ENCODE assay signal across 35 cellular contexts in genomic region chr14:95394297-95394891, GRCh38.
"Had no signal": no experiment of that assay in that cellular context is flagged by ENCODE, and none has a peak within 500 bp of the region (broad histone marks: within the 10 kb centered on the region; RNA-seq: fewer than 3 reads in every experiment).

No MANE protein-coding gene starts in this region.

- DNase-seq: activated B cell treated with CpG ODN at 0.5 μM for 24 hours; activated CD4-positive, alpha-beta memory T cell treated with anti-CD3 and anti-CD28 coated beads for 36 hours; activated CD4-positive, alpha-beta T cell treated with anti-CD3 and anti-CD28 coated beads for 4 hours; activated CD4-positive, alpha-beta T cell treated with anti-CD3 and anti-CD28 coated beads, Interleukin-2, amount 10 ng/mL, durations not matched to agents 24 days and 14 days; activated CD4-positive, alpha-beta T cell treated with anti-CD3 and anti-CD28 coated beads, Interleukin-2, amount 50 U/mL, for 1 hour; activated CD4-positive, alpha-beta T cell treated with anti-CD3 and anti-CD28 coated beads, Interleukin-2, amount 50 U/mL, for 4 hours; activated CD4-positive, CD25-positive, alpha-beta regulatory T cell treated with anti-CD3 and anti-CD28 coated beads, Interleukin-2, amount 50 U/mL, for 72 hours; activated CD8-positive, alpha-beta memory T cell treated with anti-CD3 and anti-CD28 coated beads, Interleukin-2, amount 50 U/mL, for 4 hours; activated CD8-positive, alpha-beta T cell treated with anti-CD3 and anti-CD28 coated beads for 36 hours; activated effector memory CD4-positive, alpha-beta T cell treated with Interleukin-2 at 50 U/mL for 16 hours; activated gamma-delta T cell; activated naive CD4-positive, alpha-beta T cell treated with anti-CD3 and anti-CD28 coated beads, Interleukin-2, amount 10 ng/mL, durations not matched to agents 7 days and 5 days; activated naive CD4-positive, alpha-beta T cell treated with Interleukin-2 at 50 U/mL for 16 hours; activated naive CD8-positive, alpha-beta T cell treated with anti-CD3 and anti-CD28 coated beads, Interleukin-2, amount 10 ng/mL, durations not matched to agents 7 days and 5 days; activated naive CD8-positive, alpha-beta T cell treated with anti-CD3 and anti-CD28 coated beads, Interleukin-2, amount 50 U/mL, for 24 hours; activated T-cell treated with anti-CD3 and anti-CD28 coated beads for 4 hours; activated T-cell treated with anti-CD3 and anti-CD28 coated beads, Interleukin-2, amount 50 U/mL, for 1 hour; activated T-cell treated with anti-CD3 and anti-CD28 coated beads, Interleukin-2, amount 50 U/mL, for 48 hours; amygdala; anterior cingulate cortex; caudate nucleus; cerebellar nuclear complex; T-helper 2 cell; T-helper 9 cell had no signal

- H3K4me1 ChIP-seq: ascending aorta had no signal

- ATAC-seq: activated CD8-positive, alpha-beta T cell treated with anti-CD3 and anti-CD28 coated beads for 36 hours; activated naive CD8-positive, alpha-beta T cell treated with anti-CD3 and anti-CD28 coated beads, Interleukin-2, amount 50 U/mL, for 24 hours had no signal

- H3K27me3 ChIP-seq: ascending aorta, cardiac muscle cell had no signal

- H3K4me3 Mint-ChIP-seq: activated B cell treated with CpG ODN at 0.5 μM for 24 hours; activated CD4-positive, alpha-beta memory T cell treated with anti-CD3 and anti-CD28 coated beads for 36 hours; activated CD4-positive, alpha-beta T cell treated with anti-CD3 and anti-CD28 coated beads, Interleukin-2, amount 10 ng/mL, durations not matched to agents 24 days and 14 days; activated CD8-positive, alpha-beta T cell treated with anti-CD3 and anti-CD28 coated beads for 36 hours; activated naive CD4-positive, alpha-beta T cell treated with anti-CD3 and anti-CD28 coated beads, Interleukin-2, amount 10 ng/mL, durations not matched to agents 7 days and 5 days; activated naive CD4-positive, alpha-beta T cell treated with anti-CD3 and anti-CD28 coated beads, Interleukin-2, amount 50 U/mL, for 24 hours; activated naive CD8-positive, alpha-beta T cell; activated naive CD8-positive, alpha-beta T cell treated with anti-CD3 and anti-CD28 coated beads, Interleukin-2, amount 10 ng/mL, durations not matched to agents 7 days and 5 days; activated naive CD8-positive, alpha-beta T cell treated with anti-CD3 and anti-CD28 coated beads, Interleukin-2, amount 50 U/mL, for 24 hours; central memory CD8-positive, alpha-beta T cell; T-helper 2 cell treated with Interferon-gamma antibody and Interleukin-4, amounts not matched to agents 5 μg/mL and 100 μg/mL, for 36 hours had no signal

- H3K4me3 ChIP-seq: ascending aorta, cardiac muscle cell had no signal

- H3K27ac ChIP-seq: ascending aorta, cardiac muscle cell, VCaP had no signal

- H3K27ac Mint-ChIP-seq: activated CD4-positive, alpha-beta memory T cell treated with anti-CD3 and anti-CD28 coated beads for 36 hours; activated CD4-positive, alpha-beta T cell treated with anti-CD3 and anti-CD28 coated beads, Interleukin-2, amount 10 ng/mL, durations not matched to agents 24 days and 14 days; activated CD8-positive, alpha-beta T cell treated with anti-CD3 and anti-CD28 coated beads for 36 hours; activated naive CD4-positive, alpha-beta T cell treated with anti-CD3 and anti-CD28 coated beads, Interleukin-2, amount 10 ng/mL, durations not matched to agents 7 days and 5 days; activated naive CD4-positive, alpha-beta T cell treated with anti-CD3 and anti-CD28 coated beads, Interleukin-2, amount 50 U/mL, for 24 hours; activated naive CD8-positive, alpha-beta T cell; activated naive CD8-positive, alpha-beta T cell treated with anti-CD3 and anti-CD28 coated beads, Interleukin-2, amount 10 ng/mL, durations not matched to agents 7 days and 5 days; activated naive CD8-positive, alpha-beta T cell treated with anti-CD3 and anti-CD28 coated beads, Interleukin-2, amount 50 U/mL, for 24 hours; activated T-helper 2 cell treated with anti-CD3 and anti-CD28 coated beads, Interferon-gamma antibody, Interleukin-2, Interleukin-4, amounts not matched to agents 10 μg/mL and 5 μg/mL and 100 μg/mL, durations not matched to agents 14 hours and 24 hours and 36 hours; T-helper 2 cell treated with Interferon-gamma antibody and Interleukin-4, amounts not matched to agents 5 μg/mL and 100 μg/mL, for 36 hours had no signal

- H3K4me1 Mint-ChIP-seq: activated CD4-positive, alpha-beta T cell treated with anti-CD3 and anti-CD28 coated beads, Interleukin-2, amount 10 ng/mL, durations not matched to agents 24 days and 14 days; activated naive CD4-positive, alpha-beta T cell treated with anti-CD3 and anti-CD28 coated beads, Interleukin-2, amount 10 ng/mL, durations not matched to agents 7 days and 5 days; activated naive CD4-positive, alpha-beta T cell treated with anti-CD3 and anti-CD28 coated beads, Interleukin-2, amount 50 U/mL, for 24 hours; brain; central memory CD8-positive, alpha-beta T cell had no signal

- H3K9me3 Mint-ChIP-seq: activated CD8-positive, alpha-beta T cell treated with anti-CD3 and anti-CD28 coated beads for 36 hours; activated naive CD4-positive, alpha-beta T cell treated with anti-CD3 and anti-CD28 coated beads, Interleukin-2, amount 50 U/mL, for 24 hours; activated T-helper 2 cell treated with anti-CD3 and anti-CD28 coated beads, Interferon-gamma antibody, Interleukin-2, Interleukin-4, amounts not matched to agents 10 μg/mL and 5 μg/mL and 100 μg/mL, durations not matched to agents 14 hours and 24 hours and 36 hours; central memory CD8-positive, alpha-beta T cell had no signal

- H3K36me3 ChIP-seq: ascending aorta, cardiac muscle cell had no signal

- H3K36me3 Mint-ChIP-seq: activated CD4-positive, alpha-beta memory T cell treated with anti-CD3 and anti-CD28 coated beads for 36 hours; activated naive CD4-positive, alpha-beta T cell treated with anti-CD3 and anti-CD28 coated beads, Interleukin-2, amount 10 ng/mL, durations not matched to agents 7 days and 5 days; activated naive CD4-positive, alpha-beta T cell treated with anti-CD3 and anti-CD28 coated beads, Interleukin-2, amount 50 U/mL, for 24 hours; activated naive CD8-positive, alpha-beta T cell; activated naive CD8-positive, alpha-beta T cell treated with anti-CD3 and anti-CD28 coated beads, Interleukin-2, amount 10 ng/mL, durations not matched to agents 7 days and 5 days; brain had no signal

- H3K9me3 ChIP-seq: ascending aorta had no signal

- FAIRE-seq: bronchial epithelial cell, TTC549 had no signal

- H3K27me3 Mint-ChIP-seq: activated CD4-positive, alpha-beta T cell treated with anti-CD3 and anti-CD28 coated beads, Interleukin-2, amount 10 ng/mL, durations not matched to agents 24 days and 14 days; activated CD8-positive, alpha-beta T cell treated with anti-CD3 and anti-CD28 coated beads for 36 hours; activated naive CD4-positive, alpha-beta T cell treated with anti-CD3 and anti-CD28 coated beads, Interleukin-2, amount 50 U/mL, for 24 hours; activated naive CD8-positive, alpha-beta T cell treated with anti-CD3 and anti-CD28 coated beads, Interleukin-2, amount 50 U/mL, for 24 hours; central memory CD8-positive, alpha-beta T cell had no signal
